19 cellular contexts compared by ENCODE assay signal in genomic region chr6:34489229-34489805, GRCh38.
"Had no signal": no experiment of that assay in that cellular context is flagged by ENCODE, and none has a peak within 500 bp of the region (broad histone marks: within the 10 kb centered on the region; RNA-seq: fewer than 3 reads in every experiment).

No MANE protein-coding gene starts in this region.

- H3K9me3 ChIP-seq: colonic mucosa, esophagus muscularis mucosa, prostate gland, right lobe of liver had no signal

- H3K9me3 Mint-ChIP-seq: activated naive CD4-positive, alpha-beta T cell treated with anti-CD3 and anti-CD28 coated beads, Interleukin-2, amount 50 U/mL, for 72 hours; activated T-cell treated with anti-CD3 and anti-CD28 coated beads, Interleukin-2, amount 50 U/mL, for 4 hours; immature natural killer cell; mesothelial cell of epicardium; nephron progenitor cell; stimulated activated naive CD8-positive, alpha-beta T cell treated with anti-CD3 and anti-CD28 coated beads, Interleukin-15, amount 100 ng/mL, for 72 hours; T-cell; type B pancreatic cell had no signal

- H3K27me3 Mint-ChIP-seq: stimulated activated naive CD8-positive, alpha-beta T cell treated with anti-CD3 and anti-CD28 coated beads, Interleukin-15, amount 100 ng/mL, for 72 hours; T-cell; type B pancreatic cell had no signal

- H3K27me3 ChIP-seq: colonic mucosa, esophagus muscularis mucosa, right lobe of liver had no signal

- H3K4me1 ChIP-seq: colonic mucosa, prostate gland, right lobe of liver had no signal

- DNase-seq: activated CD4-positive, alpha-beta T cell treated with anti-CD3 and anti-CD28 coated beads for 1 hour; activated CD4-positive, alpha-beta T cell treated with anti-CD3 and anti-CD28 coated beads, Interleukin-2, amount 50 U/mL, for 4 hours; activated gamma-delta T cell; activated T-cell treated with anti-CD3 and anti-CD28 coated beads, Interleukin-2, amount 50 U/mL, for 4 hours; caudate nucleus; colonic mucosa; foreskin melanocyte; immature natural killer cell; nephron progenitor cell; occipital lobe; stimulated activated naive CD8-positive, alpha-beta T cell treated with anti-CD3 and anti-CD28 coated beads, Interleukin-15, amount 100 ng/mL, for 72 hours; T-cell; T-helper 9 cell had no signal

- H3K27ac Mint-ChIP-seq: activated naive CD4-positive, alpha-beta T cell treated with anti-CD3 and anti-CD28 coated beads, Interleukin-2, amount 50 U/mL, for 72 hours; mesothelial cell of epicardium; nephron progenitor cell; stimulated activated naive CD8-positive, alpha-beta T cell treated with anti-CD3 and anti-CD28 coated beads, Interleukin-15, amount 100 ng/mL, for 72 hours; T-cell; type B pancreatic cell had no signal

- H3K36me3 ChIP-seq: colonic mucosa, esophagus muscularis mucosa, prostate gland, right lobe of liver had no signal

- H3K4me3 Mint-ChIP-seq: activated T-cell treated with anti-CD3 and anti-CD28 coated beads, Interleukin-2, amount 50 U/mL, for 4 hours; immature natural killer cell; mesothelial cell of epicardium; nephron progenitor cell; stimulated activated naive CD8-positive, alpha-beta T cell treated with anti-CD3 and anti-CD28 coated beads, Interleukin-15, amount 100 ng/mL, for 72 hours; T-cell; type B pancreatic cell had no signal

- H3K27ac ChIP-seq: colonic mucosa, esophagus muscularis mucosa, prostate gland, right lobe of liver had no signal

- H3K4me3 ChIP-seq: colonic mucosa, esophagus muscularis mucosa, prostate gland, right lobe of liver had no signal

- ATAC-seq: activated naive CD4-positive, alpha-beta T cell treated with anti-CD3 and anti-CD28 coated beads, Interleukin-2, amount 50 U/mL, for 72 hours; activated T-cell treated with anti-CD3 and anti-CD28 coated beads, Interleukin-2, amount 50 U/mL, for 4 hours; right lobe of liver; stimulated activated naive CD8-positive, alpha-beta T cell treated with anti-CD3 and anti-CD28 coated beads, Interleukin-15, amount 100 ng/mL, for 72 hours; T-cell had no signal

- H3K36me3 Mint-ChIP-seq: activated naive CD4-positive, alpha-beta T cell treated with anti-CD3 and anti-CD28 coated beads, Interleukin-2, amount 50 U/mL, for 72 hours; immature natural killer cell; mesothelial cell of epicardium; T-cell; type B pancreatic cell had no signal
